Comparison of ENCODE assay signal across 11 cellular contexts in the genomic region with DNA sequence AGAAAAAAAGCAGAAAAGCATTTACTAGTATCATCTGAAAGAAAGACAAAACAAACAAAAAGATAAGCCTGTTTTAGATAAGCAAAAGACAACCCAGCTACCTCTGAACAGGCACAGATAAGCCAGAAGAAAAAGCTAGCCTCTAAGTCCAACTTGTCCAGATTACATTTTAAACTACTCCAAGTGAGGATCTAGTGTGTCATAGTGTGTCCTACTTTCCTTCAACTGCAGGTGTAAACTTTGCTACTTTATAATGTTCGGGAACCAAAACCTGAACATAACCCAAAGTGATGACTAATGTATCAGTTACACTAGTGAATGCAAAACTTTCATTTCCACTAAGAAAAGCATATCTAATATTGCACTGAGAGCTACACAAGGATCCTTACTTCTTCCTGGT. TPM values are rescaled to one million over a fixed set of nuclear protein-coding genes. Genes with fewer than 3 reads are reported as not detected.
DNase-seq lines count a peak whose midpoint lies in the region; ATAC-seq and TF ChIP-seq lines count a peak whose summit lies in the region.
"Had no signal": no experiment of that assay in that cellular context is flagged by ENCODE, and none has a peak within 500 bp of the region (broad histone marks: within the 10 kb centered on the region; RNA-seq: fewer than 3 reads in every experiment).

No MANE protein-coding gene starts in this region.

- 22 to 30% (median 26%) methylated on average over 1 of the region's 1 CpG for WGBS in psoas muscle, 3 donors

- TF ChIP-seq CTCF in activated CD8-positive, alpha-beta T cell treated with anti-CD3 and anti-CD28 coated beads for 36 hours (IDR thresholded peaks at IDR 0.05) = no peak
- TF ChIP-seq CTCF in psoas muscle (IDR thresholded peaks at IDR 0.05) = no peak

- no peak overlapping the region for H3K4me3 ChIP-seq in psoas muscle

- intact Hi-C loops in activated CD4-positive, alpha-beta T cell treated with anti-CD3 and anti-CD28 coated beads for 36 hours (cut with DNase I, micrococcal nuclease) = loop anchor here (2.0 to 5.0 kb wide), 3 partner anchors 17 to 119 kb away; no protein-coding TSS in a partner anchor
- intact Hi-C loops in activated CD8-positive, alpha-beta T cell treated with anti-CD3 and anti-CD28 coated beads for 36 hours (cut with micrococcal nuclease) = no loop called here
- intact Hi-C loops in psoas muscle (cut with DNase I) = loop anchor here in 1 of 2 donors (10.0 kb wide), 1 partner anchor 97 kb away; no protein-coding TSS in a partner anchor

- no peaks in the 10 kb centered on the region for H3K27me3 ChIP-seq in psoas muscle (ENCODE audit: insufficient read depth in 3 of 3, low read length in 2 of 3)

- CTCF ChIA-PET in activated CD4-positive, alpha-beta T cell treated with anti-CD3 and anti-CD28 coated beads for 36 hours (lab: Charles Lee) = interaction anchor here (0.9 to 3.9 kb wide), 10 partner anchors 10 to 162 kb away, joined by 3 to 14 read pairs (median 4); no protein-coding TSS in a partner anchor
- CTCF ChIA-PET in activated CD8-positive, alpha-beta T cell treated with anti-CD3 and anti-CD28 coated beads for 36 hours (lab: Charles Lee) = interaction anchor here (1.0 to 2.5 kb wide), 4 partner anchors 16 to 286 kb away, joined by 3 to 10 read pairs (median 4); a partner anchor contains a TSS

- H3K4me1 ChIP-seq in psoas muscle = peaks cover 73% of the 10 kb centered on the region

- ATAC-seq in activated CD4-positive, alpha-beta T cell treated with anti-CD3 and anti-CD28 coated beads for 36 hours = peak; percentile 62
- ATAC-seq in HG02870 (IDR thresholded peaks at IDR 0.05; ENCODE audit: unreplicated experiment) (peak; percentile 44), psoas muscle (no peak), GM19395 (IDR thresholded peaks at IDR 0.05; ENCODE audit: unreplicated experiment) (no peak)
- peak; percentile 45 for ATAC-seq in activated CD8-positive, alpha-beta T cell treated with anti-CD3 and anti-CD28 coated beads for 36 hours

- no peaks in the 10 kb centered on the region for H3K36me3 ChIP-seq in psoas muscle (ENCODE audit: insufficient read depth in 1 of 2, low read depth in 1 of 2)

- no peak overlapping the region for H3K4me3 Mint-ChIP-seq in activated CD4-positive, alpha-beta T cell treated with anti-CD3 and anti-CD28 coated beads for 36 hours
- no peak overlapping the region for H3K4me3 Mint-ChIP-seq in activated CD8-positive, alpha-beta T cell treated with anti-CD3 and anti-CD28 coated beads for 36 hours

- POLR2A ChIA-PET in activated CD4-positive, alpha-beta T cell treated with anti-CD3 and anti-CD28 coated beads for 36 hours (lab: Charles Lee) = interaction anchor here (0.6 to 1.1 kb wide), 5 partner anchors 9 to 19 kb away, joined by 3 to 5 read pairs (median 3); a partner anchor contains a TSS
- POLR2A ChIA-PET in activated CD8-positive, alpha-beta T cell treated with anti-CD3 and anti-CD28 coated beads for 36 hours (lab: Charles Lee) = interaction anchor here (1.0 to 1.7 kb wide), 6 partner anchors 12 to 121 kb away, joined by 3 to 7 read pairs (median 4); a partner anchor contains a TSS

- no peaks in the 10 kb centered on the region for H3K27me3 Mint-ChIP-seq in activated CD4-positive, alpha-beta T cell treated with anti-CD3 and anti-CD28 coated beads for 36 hours
- no peaks in the 10 kb centered on the region for H3K27me3 Mint-ChIP-seq in activated CD8-positive, alpha-beta T cell treated with anti-CD3 and anti-CD28 coated beads for 36 hours

- peak overlapping the region; percentile 80 for H3K27ac Mint-ChIP-seq in activated CD4-positive, alpha-beta T cell treated with anti-CD3 and anti-CD28 coated beads for 36 hours
- H3K27ac Mint-ChIP-seq in activated CD8-positive, alpha-beta T cell treated with anti-CD3 and anti-CD28 coated beads for 36 hours = peak overlapping the region; percentile 75

- H3K27ac ChIP-seq in psoas muscle = peak overlapping the region; percentile 76

- peaks cover 44% of the 10 kb centered on the region for H3K36me3 Mint-ChIP-seq in activated CD4-positive, alpha-beta T cell treated with anti-CD3 and anti-CD28 coated beads for 36 hours (ENCODE audit: low read depth)
- H3K36me3 Mint-ChIP-seq in activated CD8-positive, alpha-beta T cell treated with anti-CD3 and anti-CD28 coated beads for 36 hours (ENCODE audit: low read depth) = peaks cover 48% of the 10 kb centered on the region

- DNase-seq in activated CD4-positive, alpha-beta T cell treated with anti-CD3 and anti-CD28 coated beads for 36 hours = no peak
- DNase-seq in activated CD4-positive, alpha-beta T cell treated with anti-CD3 and anti-CD28 coated beads for 1 hour = no peak
- DNase-seq in activated CD8-positive, alpha-beta T cell treated with anti-CD3 and anti-CD28 coated beads for 36 hours = no peak
- DNase-seq in psoas muscle (no peak), nucleus accumbens (lab: John Stamatoyannopoulos, UW) (no peak), DMS153 (lab: John Stamatoyannopoulos, UW) (no peak)
- DNase-seq: caudate nucleus, midbrain, NCI-H2029 treated with DMSO at 0.1 percent for 48 hours had no signal

- H3K9me3 Mint-ChIP-seq in activated CD4-positive, alpha-beta T cell treated with anti-CD3 and anti-CD28 coated beads for 36 hours (ENCODE audit: low read depth) = no peaks in the 10 kb centered on the region
- H3K9me3 Mint-ChIP-seq in activated CD8-positive, alpha-beta T cell treated with anti-CD3 and anti-CD28 coated beads for 36 hours = no peaks in the 10 kb centered on the region

- H3K4me1 Mint-ChIP-seq in activated CD4-positive, alpha-beta T cell treated with anti-CD3 and anti-CD28 coated beads for 36 hours = peaks cover 70% of the 10 kb centered on the region
- peaks cover 68% of the 10 kb centered on the region for H3K4me1 Mint-ChIP-seq in activated CD8-positive, alpha-beta T cell treated with anti-CD3 and anti-CD28 coated beads for 36 hours (ENCODE audit: low read depth)

- no peaks in the 10 kb centered on the region for H3K9me3 ChIP-seq in psoas muscle

RNA-seq across cellular contexts. Expression of a gene that starts 19.5 kb away (rescaled TPM):
- 10 to 100 TPM; 61.0 to 86.1 TPM for total RNA-seq in activated CD4-positive, alpha-beta T cell treated with anti-CD3 and anti-CD28 coated beads for 36 hours
- total RNA-seq in activated CD8-positive, alpha-beta T cell treated with anti-CD3 and anti-CD28 coated beads for 36 hours = 10 to 100 TPM; 58.9 to 60.0 TPM
- 10 to 100 TPM; 34.2 to 40.1 (median 37.9) TPM for total RNA-seq in psoas muscle
- 10 to 100 TPM; 13.3 to 30.1 (median 13.4) TPM for polyA plus RNA-seq in psoas muscle

RNA-seq across cellular contexts. Expression of a gene that starts 46.6 kb away (rescaled TPM):
- total RNA-seq in activated CD4-positive, alpha-beta T cell treated with anti-CD3 and anti-CD28 coated beads for 36 hours = 10 to 100 TPM; 55.6 to 72.1 TPM
- total RNA-seq in activated CD8-positive, alpha-beta T cell treated with anti-CD3 and anti-CD28 coated beads for 36 hours = 10 to 100 TPM; 66.6 to 75.4 TPM
- total RNA-seq in psoas muscle = 10 to 100 TPM; 24.6 to 59.6 (median 38.3) TPM
- polyA plus RNA-seq in psoas muscle = 100 to 1,000 TPM in 1 of 3 donors, 10 to 100 TPM in 2; 65.7 to 120 (median 66.8) TPM

RNA-seq across cellular contexts. Expression of a gene that starts 46.9 kb away (rescaled TPM):
- total RNA-seq in activated CD4-positive, alpha-beta T cell treated with anti-CD3 and anti-CD28 coated beads for 36 hours = 1 to 10 TPM; 3.1 to 3.8 TPM
- total RNA-seq in activated CD8-positive, alpha-beta T cell treated with anti-CD3 and anti-CD28 coated beads for 36 hours = 1 to 10 TPM; 4.6 TPM
- total RNA-seq in psoas muscle = 1 to 10 TPM; 2.9 to 4.2 (median 3.7) TPM
- 1 to 10 TPM; 2.1 to 5.9 (median 3.1) TPM for polyA plus RNA-seq in psoas muscle

Comparison
In these comparisons a context has a peak if more than half of its experiments do, and no peak if none do; other contexts are left out.
1. ATAC-seq: peak in activated CD4-positive, alpha-beta T cell treated with anti-CD3 and anti-CD28 coated beads for 36 hours (single experiment), HG02870 (single experiment) and activated CD8-positive, alpha-beta T cell treated with anti-CD3 and anti-CD28 coated beads for 36 hours (single experiment); none in psoas muscle (0 of 4) and GM19395 (single experiment).